In the genomic region with DNA sequence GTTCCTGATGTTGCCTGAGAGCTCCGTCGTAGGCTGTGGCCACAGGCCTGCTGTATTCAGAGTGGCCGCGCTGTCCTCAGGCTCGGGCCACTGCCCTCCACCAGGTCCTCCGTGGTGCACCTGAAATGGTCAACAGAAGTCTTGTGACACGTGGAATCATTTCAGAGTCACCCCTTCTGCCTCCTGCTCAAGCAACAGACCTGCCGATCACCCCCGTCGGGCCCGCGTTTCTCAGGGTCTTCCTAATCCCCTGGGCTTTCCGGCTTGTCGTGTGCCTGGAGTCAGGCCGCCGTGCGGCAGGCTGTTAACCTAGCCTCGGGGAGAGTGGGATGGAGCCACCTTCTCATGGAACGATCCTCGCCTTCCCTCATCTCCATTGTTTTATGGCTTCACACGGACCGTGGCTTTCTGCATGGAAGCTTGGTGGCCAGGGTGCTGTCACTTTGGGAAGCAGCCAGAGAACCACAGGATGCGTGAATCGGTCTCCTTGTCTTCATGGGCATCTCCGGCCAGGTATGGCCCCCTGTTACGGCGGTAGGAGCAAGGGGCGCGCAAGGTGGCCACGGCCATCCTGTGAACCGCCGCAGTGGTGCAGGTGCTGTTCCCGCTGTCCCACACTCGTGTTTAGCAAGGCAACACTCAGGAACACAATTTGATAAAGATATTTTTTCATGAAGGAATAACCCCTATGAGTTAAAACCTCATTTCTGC, we compare ENCODE assay signal across 1 cellular context.
TF ChIP-seq lines count a peak whose summit lies in the region.

No MANE protein-coding gene starts in this region.

TF ChIP-seq in GM23338, 12 proteins besides CTCF, POLR2A, EP300 and RAD21 (continued from another document):
- no peak for TF ChIP-seq REST (IDR thresholded peaks at IDR 0.05; ENCODE audit: unreplicated experiment)
